Comparison of ENCODE assay signal across 1 cellular context in the genomic region with DNA sequence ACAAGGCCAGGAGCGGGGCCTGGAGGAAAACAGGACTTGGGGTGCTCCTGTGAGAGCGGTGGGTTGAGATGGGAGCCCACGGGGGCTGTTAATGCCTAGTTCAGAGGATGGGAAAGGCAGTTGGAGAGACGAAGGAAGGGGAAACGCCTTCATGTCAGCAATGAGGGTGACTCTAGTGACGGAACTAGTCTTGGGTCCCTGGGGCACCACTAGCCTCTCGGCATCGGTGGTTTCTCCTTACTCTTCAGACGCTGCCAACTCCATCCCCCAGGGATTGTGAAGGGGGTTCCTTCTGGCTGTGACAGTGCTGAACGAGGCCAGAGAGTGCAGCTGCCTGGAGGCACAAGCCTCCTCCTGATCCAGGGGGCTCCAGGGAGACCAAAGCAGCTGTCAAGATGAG.
TF ChIP-seq lines count a peak whose summit lies in the region.

No MANE protein-coding gene starts in this region.

TF ChIP-seq in liver, 16 proteins besides CTCF, POLR2A, EP300 and RAD21 (continued from another document):
- TF ChIP-seq, protein P1, sequence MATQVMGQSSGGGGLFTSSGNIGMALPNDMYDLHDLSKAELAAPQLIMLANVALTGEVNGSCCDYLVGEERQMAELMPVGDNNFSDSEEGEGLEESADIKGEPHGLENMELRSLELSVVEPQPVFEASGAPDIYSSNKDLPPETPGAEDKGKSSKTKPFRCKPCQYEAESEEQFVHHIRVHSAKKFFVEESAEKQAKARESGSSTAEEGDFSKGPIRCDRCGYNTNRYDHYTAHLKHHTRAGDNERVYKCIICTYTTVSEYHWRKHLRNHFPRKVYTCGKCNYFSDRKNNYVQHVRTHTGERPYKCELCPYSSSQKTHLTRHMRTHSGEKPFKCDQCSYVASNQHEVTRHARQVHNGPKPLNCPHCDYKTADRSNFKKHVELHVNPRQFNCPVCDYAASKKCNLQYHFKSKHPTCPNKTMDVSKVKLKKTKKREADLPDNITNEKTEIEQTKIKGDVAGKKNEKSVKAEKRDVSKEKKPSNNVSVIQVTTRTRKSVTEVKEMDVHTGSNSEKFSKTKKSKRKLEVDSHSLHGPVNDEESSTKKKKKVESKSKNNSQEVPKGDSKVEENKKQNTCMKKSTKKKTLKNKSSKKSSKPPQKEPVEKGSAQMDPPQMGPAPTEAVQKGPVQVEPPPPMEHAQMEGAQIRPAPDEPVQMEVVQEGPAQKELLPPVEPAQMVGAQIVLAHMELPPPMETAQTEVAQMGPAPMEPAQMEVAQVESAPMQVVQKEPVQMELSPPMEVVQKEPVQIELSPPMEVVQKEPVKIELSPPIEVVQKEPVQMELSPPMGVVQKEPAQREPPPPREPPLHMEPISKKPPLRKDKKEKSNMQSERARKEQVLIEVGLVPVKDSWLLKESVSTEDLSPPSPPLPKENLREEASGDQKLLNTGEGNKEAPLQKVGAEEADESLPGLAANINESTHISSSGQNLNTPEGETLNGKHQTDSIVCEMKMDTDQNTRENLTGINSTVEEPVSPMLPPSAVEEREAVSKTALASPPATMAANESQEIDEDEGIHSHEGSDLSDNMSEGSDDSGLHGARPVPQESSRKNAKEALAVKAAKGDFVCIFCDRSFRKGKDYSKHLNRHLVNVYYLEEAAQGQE (IDR thresholded peaks at IDR 0.05) = no peak
- no peak for TF ChIP-seq HNF4A (conservative IDR thresholded peaks at IDR 0.05)
